9 cellular contexts compared by ENCODE assay signal in the genomic region with DNA sequence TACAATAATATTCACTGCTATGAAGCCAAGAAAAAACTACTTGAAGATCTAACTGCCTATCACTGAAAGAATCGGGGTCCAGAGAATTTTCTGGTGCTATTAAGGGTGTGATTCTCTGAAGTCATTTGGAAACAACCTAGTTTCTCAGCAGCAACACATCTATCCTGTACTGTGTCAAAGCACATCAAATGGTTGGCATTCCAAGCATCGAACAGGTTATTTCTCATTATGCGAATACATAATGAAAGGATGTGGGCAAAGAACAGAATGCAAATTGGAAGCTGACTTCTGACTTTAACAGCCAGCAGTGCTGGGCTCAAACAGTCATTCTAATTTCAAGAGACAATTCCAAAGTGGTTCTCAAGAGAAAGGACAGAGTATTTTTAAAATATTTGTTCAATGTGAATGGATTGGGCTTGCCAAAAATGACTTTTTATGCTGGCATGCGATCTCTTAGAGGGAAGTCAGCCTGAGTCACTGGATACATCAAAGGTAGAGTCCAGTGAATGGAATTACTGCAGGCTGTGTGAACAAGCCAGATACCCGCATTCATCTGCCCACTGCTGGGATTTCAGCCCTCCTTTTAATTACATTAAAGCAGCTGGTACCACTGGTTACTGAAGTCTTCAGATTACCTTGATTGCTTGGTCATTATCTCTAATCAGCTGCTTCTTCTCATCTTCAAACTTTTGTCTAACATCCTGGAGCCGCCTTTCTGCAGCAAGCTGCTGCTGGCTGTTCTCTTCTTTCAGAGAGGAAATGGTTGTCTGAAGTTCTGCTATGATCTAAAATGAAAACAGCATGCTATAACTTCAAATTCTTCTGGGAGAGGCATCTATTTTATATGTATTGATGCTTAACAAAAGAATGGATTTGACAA.
DNase-seq lines count a peak whose midpoint lies in the region; ATAC-seq, FAIRE-seq and TF ChIP-seq lines count a peak whose summit lies in the region.
"Had no signal": no experiment of that assay in that cellular context is flagged by ENCODE, and none has a peak within 500 bp of the region (broad histone marks: within the 10 kb centered on the region; RNA-seq: fewer than 3 reads in every experiment).

No MANE protein-coding gene starts in this region.

- TF ChIP-seq EP300 in HepG2 (IDR thresholded peaks at IDR 0.05; ENCODE audit: low read depth in 2 of 2, low read length in 2 of 2): no peak
- no peak for TF ChIP-seq EP300 in HepG2 (CRISPR knock-in tag; IDR thresholded peaks at IDR 0.05; ENCODE audit: borderline replicate concordance)

- peaks cover 7% of the 10 kb centered on the region; the same call in 1 of the 2 replicates for H3K9me3 ChIP-seq in HepG2 (ENCODE audit: low read length)
- no peaks in the 10 kb centered on the region for H3K9me3 ChIP-seq in right lobe of liver
- H3K9me3 ChIP-seq in upper lobe of right lung: peaks cover 3% of the 10 kb centered on the region

- no peak for TF ChIP-seq RAD21 in HepG2 (CRISPR knock-in tag; IDR thresholded peaks at IDR 0.05)

- no peak for TF ChIP-seq POLR2A in HepG2 (IDR thresholded peaks at IDR 0.05; ENCODE audit: insufficient read depth in 1 of 2, low read depth in 2 of 2, low read length in 2 of 2)
- no peak for TF ChIP-seq POLR2A in right lobe of liver (IDR thresholded peaks at IDR 0.05)

- H3K36me3 ChIP-seq in HepG2 (replicated peaks in 1 of 2; ENCODE audit: control insufficient read depth in 1 of 2, insufficient read depth in 2 of 2, low read length in 2 of 2): no peaks in the 10 kb centered on the region
- no peaks in the 10 kb centered on the region for H3K36me3 ChIP-seq in right lobe of liver
- H3K36me3 ChIP-seq in upper lobe of right lung: no peaks in the 10 kb centered on the region

- 81% methylated on average over 6 of the region's 6 CpGs for WGBS in HepG2 (ENCODE audit: low lambda C conversion rate)
- 80% methylated on average over 6 of the region's 6 CpGs for WGBS in right lobe of liver (ENCODE audit: insufficient coverage, low coverage, low lambda C conversion rate, missing lambda C conversion rate)

- POLR2A ChIA-PET in HepG2 (lab: Yijun Ruan, JAX): no interaction called here

- peak; percentile 8 for FAIRE-seq in HepG2 (lab: Jason Lieb, UNC)

- H3K27ac ChIP-seq in HepG2 (ENCODE audit: extremely low read length, insufficient read depth, low read length) (no peak overlapping the region), right lobe of liver (no peak overlapping the region), upper lobe of right lung (no peak overlapping the region)

- no peak overlapping the region for H3K4me2 ChIP-seq in HepG2 (ENCODE audit: low read depth, low read length)

- no peak overlapping the region for H3K9ac ChIP-seq in HepG2 (ENCODE audit: insufficient read depth, low read depth, low read length)

- H3K4me3 ChIP-seq in HepG2 (replicated peaks in 1 of 3; ENCODE audit: insufficient read depth in 1 of 3, low read depth in 2 of 3, low read length in 3 of 3) (no peak overlapping the region), right lobe of liver (no peak overlapping the region), WI38 (ENCODE audit: low read depth, low read length) (0 out of 2 replicates have a peak overlapping the region, but pooled peaks have one; percentile 17), upper lobe of right lung (no peak overlapping the region)

- H4K20me1 ChIP-seq in HepG2 (ENCODE audit: insufficient read depth, low read length): no peaks in the 10 kb centered on the region

- TF ChIP-seq CTCF in HepG2 (CRISPR knock-in tag; IDR thresholded peaks at IDR 0.05): no peak
- TF ChIP-seq CTCF in right lobe of liver (IDR thresholded peaks at IDR 0.05): no peak
- no peak for TF ChIP-seq CTCF in WI38 (IDR thresholded peaks at IDR 0.05; ENCODE audit: low read depth, low read length)
- TF ChIP-seq CTCF in upper lobe of right lung (IDR thresholded peaks at IDR 0.05): no peak

- no TSS peak for BruUV-seq in HepG2 (replicated peaks; lab: Mats Ljungman, UMichigan)

- no peak overlapping the region for H2AFZ ChIP-seq in HepG2 (ENCODE audit: low read length)

- CTCF ChIA-PET in HepG2 (lab: Yijun Ruan, JAX; ENCODE audit: low intra/inter-chr PET ratio, low total read pairs): no interaction called here

- intact Hi-C loops in HepG2 (cut with micrococcal nuclease; ENCODE audit: unreplicated experiment): no loop called here
- intact Hi-C loops in right lobe of liver (cut with DNase I): no loop called here
- intact Hi-C loops in upper lobe of right lung (cut with DNase I): no loop called here

- no peak; the same call in 2 of the 3 replicates for ATAC-seq in HepG2
- ATAC-seq in right lobe of liver: no peak
- peak; percentile 55 for ATAC-seq in upper lobe of right lung
- ATAC-seq in GM21515 (IDR thresholded peaks at IDR 0.05; ENCODE audit: unreplicated experiment): no peak

- H3K79me2 ChIP-seq in HepG2 (ENCODE audit: insufficient read depth, low read length): no peaks in the 10 kb centered on the region

- H3K27me3 ChIP-seq in HepG2 (ENCODE audit: control insufficient read depth in 1 of 2, insufficient read depth in 2 of 2, low read length in 2 of 2): no peaks in the 10 kb centered on the region
- H3K27me3 ChIP-seq in right lobe of liver: no peaks in the 10 kb centered on the region
- H3K27me3 ChIP-seq in upper lobe of right lung: no peaks in the 10 kb centered on the region

- H3K4me1 ChIP-seq in HepG2 (ENCODE audit: insufficient read depth, low read length) (no peaks in the 10 kb centered on the region), right lobe of liver (no peaks in the 10 kb centered on the region), upper lobe of right lung (peaks cover 5% of the 10 kb centered on the region)

- in situ Hi-C loops in HepG2 (cut with HindIII; ENCODE audit: extremely low pct_ligation_motif_present, low pct_unique_long_range_greater_than_20kb): no loop called here

- peak; percentile 62 for DNase-seq in HepG2 (ENCODE audit: low spot score)
- DNase-seq in right lobe of liver: no peak
- peak; percentile 47 for DNase-seq in hepatic stellate cell (ENCODE audit: low spot score)
- DNase-seq in upper lobe of right lung: no peak
- no peak for DNase-seq in DMS79 (lab: John Stamatoyannopoulos, UW)
- no peak for DNase-seq in effector CD4-positive, alpha-beta T cell
- DNase-seq: immature natural killer cell had no signal

TF ChIP-seq in HepG2, 621 proteins besides CTCF, POLR2A, EP300 and RAD21:
- TF ChIP-seq SATB2 (CRISPR knock-in tag; IDR thresholded peaks at IDR 0.05) (no peak), ZNF720 (CRISPR knock-in tag; IDR thresholded peaks at IDR 0.05) (no peak), NPAS2 (CRISPR knock-in tag; IDR thresholded peaks at IDR 0.05; ENCODE audit: borderline replicate concordance) (no peak), SIX1 (CRISPR knock-in tag; IDR thresholded peaks at IDR 0.05; ENCODE audit: borderline replicate concordance) (no peak), SMARCC2 (IDR thresholded peaks at IDR 0.05) (no peak)

Comparison
In these comparisons a context has a peak if more than half of its experiments do, and no peak if none do; other contexts are left out.
1. DNase-seq: peak in HepG2 (single experiment) and hepatic stellate cell (single experiment); none in right lobe of liver (0 of 3), upper lobe of right lung (single experiment), DMS79 (single experiment) and effector CD4-positive, alpha-beta T cell (single experiment).